Comparison of ENCODE assay signal across 1 cellular context in genomic region chr10:49183596-49184542, GRCh38.
A peak's percentile ranks its signal among the peaks of the same experiment; 100 is the strongest.
TF ChIP-seq lines count a peak whose summit lies in the region.

No MANE protein-coding gene starts in this region.

TF ChIP-seq in K562, 482 proteins besides CTCF, POLR2A, EP300 and RAD21 (continued from another document and continues in another):
- TF ChIP-seq KDM4B (IDR thresholded peaks at IDR 0.05; ENCODE audit: borderline replicate concordance in 2 of 2, low read depth in 1 of 2) (no peak), DLX4 (CRISPR knock-in tag; IDR thresholded peaks at IDR 0.05) (no peak), POLR3G (IDR thresholded peaks at IDR 0.05; ENCODE audit: extremely low read depth, insufficient read length, insufficient replicate concordance) (no peak), GATA2 (CRISPR knock-in tag; IDR thresholded peaks at IDR 0.05) (0 out of 2 replicates have a peak, but pooled peaks have one; percentile 48), EWSR1 (IDR thresholded peaks at IDR 0.05; ENCODE audit: borderline replicate concordance, low read depth, partially characterized antibody) (no peak), GATAD2B (IDR thresholded peaks at IDR 0.05; ENCODE audit: borderline replicate concordance) (peak; percentile 69; the same call in 1 of the 2 replicates), U2AF2 (optimal IDR thresholded peaks at IDR 0.05; ENCODE audit: low read depth, low read length) (no peak), TCF7 (IDR thresholded peaks at IDR 0.05; ENCODE audit: borderline replicate concordance) (no peak), ARHGAP35 (IDR thresholded peaks at IDR 0.05; ENCODE audit: partially characterized antibody) (no peak), SP1 (CRISPR knock-in tag; IDR thresholded peaks at IDR 0.05) (no peak), HEY1 (CRISPR knock-in tag; IDR thresholded peaks at IDR 0.05; ENCODE audit: borderline replicate concordance) (no peak), MTF1 (CRISPR knock-in tag; IDR thresholded peaks at IDR 0.05; ENCODE audit: borderline replicate concordance) (no peak), XRCC3 (IDR thresholded peaks at IDR 0.05) (no peak), PRDM10 (IDR thresholded peaks at IDR 0.05; ENCODE audit: partially characterized antibody) (peak; percentile 49), HDAC1 (IDR thresholded peaks at IDR 0.05) (peak in 1 of 2 experiments; percentile 93; a peak in 2 of 4 replicates), NCOR1 (IDR thresholded peaks at IDR 0.05) (peak; percentile 84), ZBED1 (IDR thresholded peaks at IDR 0.05) (no peak), MEIS2 (IDR thresholded peaks at IDR 0.05; ENCODE audit: partially characterized antibody) (peak; percentile 92), YY1 (IDR thresholded peaks at IDR 0.05; ENCODE audit: borderline replicate concordance in 1 of 3, control insufficient read depth in 1 of 3, extremely low read depth in 1 of 3, insufficient read depth in 3 of 3, insufficient read length in 1 of 3, insufficient replicate concordance in 2 of 3, low read depth in 1 of 3, low read length in 2 of 3) (no peak), POLR2AphosphoS2 (IDR thresholded peaks at IDR 0.05; ENCODE audit: low read length) (no peak), XRCC4 (IDR thresholded peaks at IDR 0.05; ENCODE audit: extremely low read depth, insufficient read depth, insufficient read length) (no peak), NCOA6 (IDR thresholded peaks at IDR 0.05) (no peak), SNIP1 (IDR thresholded peaks at IDR 0.05; ENCODE audit: low read depth) (no peak), SMAD3 (CRISPR knock-in tag; conservative IDR thresholded peaks at IDR 0.05) (peak; percentile 78), HOMEZ (CRISPR knock-in tag; IDR thresholded peaks at IDR 0.05) (no peak), ARNT (IDR thresholded peaks at IDR 0.05) (peak; percentile 57 to 79; a peak in 3 of 4 replicates), C11orf30 (IDR thresholded peaks at IDR 0.05; ENCODE audit: low read depth) (peak; percentile 47; the same call in 1 of the 2 replicates), ZNF707 (CRISPR knock-in tag; conservative IDR thresholded peaks at IDR 0.05) (no peak), ELF1 (tag; IDR thresholded peaks at IDR 0.05) (peak; percentile 84), NFATC3 (IDR thresholded peaks at IDR 0.05) (peak; percentile 66; the same call in 1 of the 2 replicates), GTF2E2 (tag; IDR thresholded peaks at IDR 0.05) (peak; percentile 63; the same call in 1 of the 2 replicates), FOS (IDR thresholded peaks at IDR 0.05; ENCODE audit: extremely low read depth, insufficient read length) (no peak), POLR2AphosphoS5 (IDR thresholded peaks at IDR 0.05; ENCODE audit: control insufficient read depth, insufficient read depth, low read depth, low read length) (peak; percentile 55; the same call in 1 of the 2 replicates), HMG20B (CRISPR knock-in tag; IDR thresholded peaks at IDR 0.05) (no peak), SIX5 (IDR thresholded peaks at IDR 0.05; ENCODE audit: borderline replicate concordance in 1 of 2, insufficient read depth in 1 of 2, low read depth in 1 of 2, low read length in 2 of 2) (no peak), MCM7 (IDR thresholded peaks at IDR 0.05) (no peak), IFI16 (CRISPR knock-in tag; IDR thresholded peaks at IDR 0.05) (no peak), SIN3B (IDR thresholded peaks at IDR 0.05; ENCODE audit: low read depth) (no peak), CHCHD3 (CRISPR knock-in tag; IDR thresholded peaks at IDR 0.05) (no peak), ZNF217 (CRISPR knock-in tag; IDR thresholded peaks at IDR 0.05) (no peak), SRSF9 (IDR thresholded peaks at IDR 0.05; ENCODE audit: borderline replicate concordance, low read depth, low read length) (no peak), RBM25 (IDR thresholded peaks at IDR 0.05; ENCODE audit: low read depth, low read length, severe bottlenecking) (peak; percentile 69), ZNF75A (CRISPR knock-in tag; IDR thresholded peaks at IDR 0.05) (no peak), PHF20 (IDR thresholded peaks at IDR 0.05; ENCODE audit: partially characterized antibody) (no peak)
- TF ChIP-seq, protein P1, sequence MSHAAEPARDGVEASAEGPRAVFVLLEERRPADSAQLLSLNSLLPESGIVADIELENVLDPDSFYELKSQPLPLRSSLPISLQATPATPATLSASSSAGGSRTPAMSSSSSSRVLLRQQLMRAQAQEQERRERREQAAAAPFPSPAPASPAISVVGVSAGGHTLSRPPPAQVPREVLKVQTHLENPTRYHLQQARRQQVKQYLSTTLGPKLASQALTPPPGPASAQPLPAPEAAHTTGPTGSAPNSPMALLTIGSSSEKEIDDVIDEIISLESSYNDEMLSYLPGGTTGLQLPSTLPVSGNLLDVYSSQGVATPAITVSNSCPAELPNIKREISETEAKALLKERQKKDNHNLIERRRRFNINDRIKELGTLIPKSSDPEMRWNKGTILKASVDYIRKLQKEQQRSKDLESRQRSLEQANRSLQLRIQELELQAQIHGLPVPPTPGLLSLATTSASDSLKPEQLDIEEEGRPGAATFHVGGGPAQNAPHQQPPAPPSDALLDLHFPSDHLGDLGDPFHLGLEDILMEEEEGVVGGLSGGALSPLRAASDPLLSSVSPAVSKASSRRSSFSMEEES (CRISPR knock-in tag; IDR thresholded peaks at IDR 0.05), result no peak
- TF ChIP-seq, protein P2, sequence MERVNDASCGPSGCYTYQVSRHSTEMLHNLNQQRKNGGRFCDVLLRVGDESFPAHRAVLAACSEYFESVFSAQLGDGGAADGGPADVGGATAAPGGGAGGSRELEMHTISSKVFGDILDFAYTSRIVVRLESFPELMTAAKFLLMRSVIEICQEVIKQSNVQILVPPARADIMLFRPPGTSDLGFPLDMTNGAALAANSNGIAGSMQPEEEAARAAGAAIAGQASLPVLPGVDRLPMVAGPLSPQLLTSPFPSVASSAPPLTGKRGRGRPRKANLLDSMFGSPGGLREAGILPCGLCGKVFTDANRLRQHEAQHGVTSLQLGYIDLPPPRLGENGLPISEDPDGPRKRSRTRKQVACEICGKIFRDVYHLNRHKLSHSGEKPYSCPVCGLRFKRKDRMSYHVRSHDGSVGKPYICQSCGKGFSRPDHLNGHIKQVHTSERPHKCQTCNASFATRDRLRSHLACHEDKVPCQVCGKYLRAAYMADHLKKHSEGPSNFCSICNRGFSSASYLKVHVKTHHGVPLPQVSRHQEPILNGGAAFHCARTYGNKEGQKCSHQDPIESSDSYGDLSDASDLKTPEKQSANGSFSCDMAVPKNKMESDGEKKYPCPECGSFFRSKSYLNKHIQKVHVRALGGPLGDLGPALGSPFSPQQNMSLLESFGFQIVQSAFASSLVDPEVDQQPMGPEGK (CRISPR knock-in tag; IDR thresholded peaks at IDR 0.05; ENCODE audit: borderline replicate concordance), result no peak
- TF ChIP-seq, protein P3, sequence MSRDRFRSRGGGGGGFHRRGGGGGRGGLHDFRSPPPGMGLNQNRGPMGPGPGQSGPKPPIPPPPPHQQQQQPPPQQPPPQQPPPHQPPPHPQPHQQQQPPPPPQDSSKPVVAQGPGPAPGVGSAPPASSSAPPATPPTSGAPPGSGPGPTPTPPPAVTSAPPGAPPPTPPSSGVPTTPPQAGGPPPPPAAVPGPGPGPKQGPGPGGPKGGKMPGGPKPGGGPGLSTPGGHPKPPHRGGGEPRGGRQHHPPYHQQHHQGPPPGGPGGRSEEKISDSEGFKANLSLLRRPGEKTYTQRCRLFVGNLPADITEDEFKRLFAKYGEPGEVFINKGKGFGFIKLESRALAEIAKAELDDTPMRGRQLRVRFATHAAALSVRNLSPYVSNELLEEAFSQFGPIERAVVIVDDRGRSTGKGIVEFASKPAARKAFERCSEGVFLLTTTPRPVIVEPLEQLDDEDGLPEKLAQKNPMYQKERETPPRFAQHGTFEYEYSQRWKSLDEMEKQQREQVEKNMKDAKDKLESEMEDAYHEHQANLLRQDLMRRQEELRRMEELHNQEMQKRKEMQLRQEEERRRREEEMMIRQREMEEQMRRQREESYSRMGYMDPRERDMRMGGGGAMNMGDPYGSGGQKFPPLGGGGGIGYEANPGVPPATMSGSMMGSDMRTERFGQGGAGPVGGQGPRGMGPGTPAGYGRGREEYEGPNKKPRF (IDR thresholded peaks at IDR 0.05; ENCODE audit: low read depth, low read length), result no peak
- TF ChIP-seq, protein P4, sequence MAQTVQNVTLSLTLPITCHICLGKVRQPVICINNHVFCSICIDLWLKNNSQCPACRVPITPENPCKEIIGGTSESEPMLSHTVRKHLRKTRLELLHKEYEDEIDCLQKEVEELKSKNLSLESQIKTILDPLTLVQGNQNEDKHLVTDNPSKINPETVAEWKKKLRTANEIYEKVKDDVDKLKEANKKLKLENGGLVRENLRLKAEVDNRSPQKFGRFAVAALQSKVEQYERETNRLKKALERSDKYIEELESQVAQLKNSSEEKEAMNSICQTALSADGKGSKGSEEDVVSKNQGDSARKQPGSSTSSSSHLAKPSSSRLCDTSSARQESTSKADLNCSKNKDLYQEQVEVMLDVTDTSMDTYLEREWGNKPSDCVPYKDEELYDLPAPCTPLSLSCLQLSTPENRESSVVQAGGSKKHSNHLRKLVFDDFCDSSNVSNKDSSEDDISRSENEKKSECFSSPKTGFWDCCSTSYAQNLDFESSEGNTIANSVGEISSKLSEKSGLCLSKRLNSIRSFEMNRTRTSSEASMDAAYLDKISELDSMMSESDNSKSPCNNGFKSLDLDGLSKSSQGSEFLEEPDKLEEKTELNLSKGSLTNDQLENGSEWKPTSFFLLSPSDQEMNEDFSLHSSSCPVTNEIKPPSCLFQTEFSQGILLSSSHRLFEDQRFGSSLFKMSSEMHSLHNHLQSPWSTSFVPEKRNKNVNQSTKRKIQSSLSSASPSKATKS (CRISPR knock-in tag; IDR thresholded peaks at IDR 0.05), result no peak
- TF ChIP-seq, protein P5, sequence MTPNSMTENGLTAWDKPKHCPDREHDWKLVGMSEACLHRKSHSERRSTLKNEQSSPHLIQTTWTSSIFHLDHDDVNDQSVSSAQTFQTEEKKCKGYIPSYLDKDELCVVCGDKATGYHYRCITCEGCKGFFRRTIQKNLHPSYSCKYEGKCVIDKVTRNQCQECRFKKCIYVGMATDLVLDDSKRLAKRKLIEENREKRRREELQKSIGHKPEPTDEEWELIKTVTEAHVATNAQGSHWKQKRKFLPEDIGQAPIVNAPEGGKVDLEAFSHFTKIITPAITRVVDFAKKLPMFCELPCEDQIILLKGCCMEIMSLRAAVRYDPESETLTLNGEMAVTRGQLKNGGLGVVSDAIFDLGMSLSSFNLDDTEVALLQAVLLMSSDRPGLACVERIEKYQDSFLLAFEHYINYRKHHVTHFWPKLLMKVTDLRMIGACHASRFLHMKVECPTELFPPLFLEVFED (CRISPR knock-in tag; conservative IDR thresholded peaks at IDR 0.05), result no peak
- TF ChIP-seq, protein P6, sequence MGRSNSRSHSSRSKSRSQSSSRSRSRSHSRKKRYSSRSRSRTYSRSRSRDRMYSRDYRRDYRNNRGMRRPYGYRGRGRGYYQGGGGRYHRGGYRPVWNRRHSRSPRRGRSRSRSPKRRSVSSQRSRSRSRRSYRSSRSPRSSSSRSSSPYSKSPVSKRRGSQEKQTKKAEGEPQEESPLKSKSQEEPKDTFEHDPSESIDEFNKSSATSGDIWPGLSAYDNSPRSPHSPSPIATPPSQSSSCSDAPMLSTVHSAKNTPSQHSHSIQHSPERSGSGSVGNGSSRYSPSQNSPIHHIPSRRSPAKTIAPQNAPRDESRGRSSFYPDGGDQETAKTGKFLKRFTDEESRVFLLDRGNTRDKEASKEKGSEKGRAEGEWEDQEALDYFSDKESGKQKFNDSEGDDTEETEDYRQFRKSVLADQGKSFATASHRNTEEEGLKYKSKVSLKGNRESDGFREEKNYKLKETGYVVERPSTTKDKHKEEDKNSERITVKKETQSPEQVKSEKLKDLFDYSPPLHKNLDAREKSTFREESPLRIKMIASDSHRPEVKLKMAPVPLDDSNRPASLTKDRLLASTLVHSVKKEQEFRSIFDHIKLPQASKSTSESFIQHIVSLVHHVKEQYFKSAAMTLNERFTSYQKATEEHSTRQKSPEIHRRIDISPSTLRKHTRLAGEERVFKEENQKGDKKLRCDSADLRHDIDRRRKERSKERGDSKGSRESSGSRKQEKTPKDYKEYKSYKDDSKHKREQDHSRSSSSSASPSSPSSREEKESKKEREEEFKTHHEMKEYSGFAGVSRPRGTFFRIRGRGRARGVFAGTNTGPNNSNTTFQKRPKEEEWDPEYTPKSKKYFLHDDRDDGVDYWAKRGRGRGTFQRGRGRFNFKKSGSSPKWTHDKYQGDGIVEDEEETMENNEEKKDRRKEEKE (IDR thresholded peaks at IDR 0.05; ENCODE audit: borderline replicate concordance in 1 of 2, control insufficient read depth in 1 of 2, low read depth in 2 of 2, low read length in 1 of 2), result no peak
